Comparison of ENCODE assay signal across 8 cellular contexts in genomic region chr11:65872555-65873279, GRCh38. TPM values are rescaled to one million over a fixed set of nuclear protein-coding genes. Genes with fewer than 3 reads are reported as not detected.
A peak's percentile ranks its signal among the peaks of the same experiment; 100 is the strongest.
DNase-seq lines count a peak whose midpoint lies in the region; ATAC-seq and TF ChIP-seq lines count a peak whose summit lies in the region.

Gene EFEMP2 (minus strand): TSS chr11:65872800. CDS start chr11:65872354, 446 bp downstream.

- H3K9me3 ChIP-seq in neural progenitor cell (ENCODE audit: low read depth) = no peaks in the 10 kb centered on the region

- peaks cover 4% of the 10 kb centered on the region for H3K4me1 ChIP-seq in neural progenitor cell

- peaks cover 17% of the 10 kb centered on the region for H3K27me3 ChIP-seq in neural progenitor cell

- H3K4me3 Mint-ChIP-seq in neural progenitor cell = peak within 1 kb of the TSS; percentile 83

- no peak within 1 kb of the TSS for H3K27ac ChIP-seq in neural progenitor cell

- no peak for TF ChIP-seq CTCF in fibroblast of pulmonary artery (IDR thresholded peaks at IDR 0.05; ENCODE audit: low read length, missing control alignments)
- no peak for TF ChIP-seq CTCF in neural progenitor cell (IDR thresholded peaks at IDR 0.05)

- peak within 1 kb of the TSS; percentile 64 for H2AFZ ChIP-seq in neural progenitor cell (replicated peaks)

- H3K9me3 Mint-ChIP-seq in neural progenitor cell = no peaks in the 10 kb centered on the region

- H4K20me1 ChIP-seq in neural progenitor cell (ENCODE audit: low read depth) = no peaks in the 10 kb centered on the region

- H3K27ac Mint-ChIP-seq in neural progenitor cell = peak within 1 kb of the TSS; percentile 38

- peaks cover 15% of the 10 kb centered on the region for H3F3A ChIP-seq in neural progenitor cell (ENCODE audit: low read depth)

- H3K4me3 ChIP-seq in fibroblast of pulmonary artery (replicated peaks; ENCODE audit: low read depth, low read length) (peak within 1 kb of the TSS; percentile 67), neural progenitor cell (peak within 1 kb of the TSS; percentile 67)

- H3K4me1 Mint-ChIP-seq in neural progenitor cell = peaks cover 25% of the 10 kb centered on the region

- no peaks in the 10 kb centered on the region for H3K79me2 ChIP-seq in neural progenitor cell (ENCODE audit: low read depth)

- ATAC-seq in SK-N-SH treated with all-trans-retinoic acid at 6 μM for 48 hours = peak; percentile 6
- no peak for ATAC-seq in GM19328 (IDR thresholded peaks at IDR 0.05; ENCODE audit: unreplicated experiment)
- no peak for ATAC-seq in GM18502 (IDR thresholded peaks at IDR 0.05; ENCODE audit: poor library complexity, unreplicated experiment)
- no peak for ATAC-seq in HG02981 (IDR thresholded peaks at IDR 0.05; ENCODE audit: unreplicated experiment)

- no peaks in the 10 kb centered on the region for H3K36me3 ChIP-seq in neural progenitor cell

- H3K36me3 Mint-ChIP-seq in neural progenitor cell = no peaks in the 10 kb centered on the region

- peaks cover 18% of the 10 kb centered on the region for H3K27me3 Mint-ChIP-seq in neural progenitor cell (ENCODE audit: insufficient read depth, low read depth)

- peak within 1 kb of the TSS; percentile 37 for H3K9ac ChIP-seq in neural progenitor cell

- H3K4me2 ChIP-seq in neural progenitor cell = peak within 1 kb of the TSS; percentile 97

- DNase-seq in ELF-1 (ENCODE audit: low read depth, low spot score) (peak; percentile 9), fibroblast of pulmonary artery (ENCODE audit: low read depth) (no peak), neural progenitor cell (ENCODE audit: low spot score) (peak; percentile 57), COLO829 (ENCODE audit: low spot score) (no peak)

TF ChIP-seq in SK-N-SH treated with all-trans-retinoic acid at 6 μM for 48 hours, 23 proteins besides CTCF, POLR2A, EP300 and RAD21:
- no peak for TF ChIP-seq TOX (CRISPR knock-in tag; IDR thresholded peaks at IDR 0.05; ENCODE audit: borderline replicate concordance)
- no peak for TF ChIP-seq ZFP3 (CRISPR knock-in tag; IDR thresholded peaks at IDR 0.05)
- no peak for TF ChIP-seq CSRNP3 (CRISPR knock-in tag; IDR thresholded peaks at IDR 0.05)
- TF ChIP-seq RARB (CRISPR knock-in tag; IDR thresholded peaks at IDR 0.05) = no peak
- TF ChIP-seq TSHZ2 (CRISPR knock-in tag; IDR thresholded peaks at IDR 0.05) = no peak
- no peak for TF ChIP-seq CREB5 (CRISPR knock-in tag; IDR thresholded peaks at IDR 0.05; ENCODE audit: low read depth)
- no peak for TF ChIP-seq GLIS3 (CRISPR knock-in tag; IDR thresholded peaks at IDR 0.05)
- no peak for TF ChIP-seq ZNF565 (CRISPR knock-in tag; conservative IDR thresholded peaks at IDR 0.05; ENCODE audit: low read depth)
- TF ChIP-seq PATZ1 (CRISPR knock-in tag; IDR thresholded peaks at IDR 0.05; ENCODE audit: borderline replicate concordance) = no peak
- no peak for TF ChIP-seq ZC3H10 (CRISPR knock-in tag; IDR thresholded peaks at IDR 0.05)
- TF ChIP-seq OSR1 (CRISPR knock-in tag; IDR thresholded peaks at IDR 0.05) = no peak
- no peak for TF ChIP-seq ESRRG (CRISPR knock-in tag; IDR thresholded peaks at IDR 0.05)
- TF ChIP-seq CSDC2 (CRISPR knock-in tag; IDR thresholded peaks at IDR 0.05) = no peak
- TF ChIP-seq ZFP30 (CRISPR knock-in tag; IDR thresholded peaks at IDR 0.05) = no peak
- TF ChIP-seq TCF4 (CRISPR knock-in tag; IDR thresholded peaks at IDR 0.05; ENCODE audit: borderline replicate concordance) = no peak
- TF ChIP-seq ISL1 (CRISPR knock-in tag; IDR thresholded peaks at IDR 0.05) = no peak
- TF ChIP-seq ZNF70 (CRISPR knock-in tag; IDR thresholded peaks at IDR 0.05) = no peak
- no peak for TF ChIP-seq ARNTL (CRISPR knock-in tag; IDR thresholded peaks at IDR 0.05; ENCODE audit: borderline replicate concordance, low read depth)
- no peak for TF ChIP-seq SNAI2 (CRISPR knock-in tag; IDR thresholded peaks at IDR 0.05)

RNA-seq across cellular contexts. Expression of gene EFEMP2, which starts in this region (rescaled TPM):
- 9.2 and 25.1 TPM in 2 replicates for total RNA-seq in neural progenitor cell (ENCODE audit: low replicate concordance)

Comparison
In these comparisons a context has a peak if more than half of its experiments do, and no peak if none do; other contexts are left out.
1. DNase-seq: peak in ELF-1 (single experiment) and neural progenitor cell (single experiment); none in fibroblast of pulmonary artery (single experiment) and COLO829 (single experiment).